18 cellular contexts compared by ENCODE assay signal in the genomic region with DNA sequence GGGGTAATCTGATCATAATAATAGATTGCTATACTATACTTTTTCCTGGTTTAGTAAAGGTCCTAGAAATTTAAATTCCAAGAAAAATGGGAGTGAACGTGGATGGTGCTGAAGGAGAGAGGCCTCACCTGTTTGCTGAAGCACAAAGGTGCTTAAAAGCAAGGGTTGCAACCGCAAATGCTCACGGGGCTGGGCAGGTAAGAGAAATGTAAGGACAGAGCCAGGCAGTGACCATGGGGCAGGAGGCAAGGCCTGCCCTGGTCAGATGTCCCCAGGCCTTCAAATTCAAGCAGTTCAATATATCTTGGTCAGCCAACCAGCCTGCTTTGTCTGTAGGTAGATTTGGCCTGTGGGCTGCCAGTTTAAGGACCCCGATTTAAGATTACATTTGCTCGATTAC. TPM values are rescaled to one million over a fixed set of nuclear protein-coding genes. Genes with fewer than 3 reads are reported as not detected.
DNase-seq lines count a peak whose midpoint lies in the region; ATAC-seq and TF ChIP-seq lines count a peak whose summit lies in the region.
"Had no signal": no experiment of that assay in that cellular context is flagged by ENCODE, and none has a peak within 500 bp of the region (broad histone marks: within the 10 kb centered on the region; RNA-seq: fewer than 3 reads in every experiment).

No MANE protein-coding gene starts in this region.

- no peak overlapping the region for H4K91ac ChIP-seq in neuronal stem cell (ENCODE audit: low read depth, low read length, poor library complexity)

- no peak overlapping the region for H2BK5ac ChIP-seq in neuronal stem cell (ENCODE audit: low read length)

- H3K4me3 ChIP-seq in left lung (no peak overlapping the region), stomach (no peak overlapping the region), neuronal stem cell (ENCODE audit: low read length in 2 of 2) (no peak overlapping the region)
- H3K4me3 ChIP-seq: PC-9 had no signal

- no peak for TF ChIP-seq POLR2A in stomach (IDR thresholded peaks at IDR 0.05)

- no peaks in the 10 kb centered on the region for H3K9me3 Mint-ChIP-seq in activated naive CD8-positive, alpha-beta T cell treated with anti-CD3 and anti-CD28 coated beads, Interleukin-2, amount 50 U/mL, for 24 hours

- peak overlapping the region; percentile 33 to 41 for H3K27ac ChIP-seq in left lung
- H3K27ac ChIP-seq in stomach: peak overlapping the region in 4 of 5 donors; percentile 19 to 61 (median 49)
- H3K27ac ChIP-seq in neuronal stem cell (replicated peaks; ENCODE audit: low read length): no peak overlapping the region
- H3K27ac ChIP-seq: PC-9 had no signal

- peak; percentile 77 for DNase-seq in DMS79 (lab: John Stamatoyannopoulos, UW)
- DNase-seq in G401 (ENCODE audit: low spot score): peak; percentile 36
- no peak for DNase-seq in left lung
- no peak for DNase-seq in stomach
- no peak for DNase-seq in iPS-NIHi11 (ENCODE audit: low spot score)
- no peak for DNase-seq in neuronal stem cell (ENCODE audit: low spot score)
- DNase-seq in activated naive CD8-positive, alpha-beta T cell treated with anti-CD3 and anti-CD28 coated beads, Interleukin-2, amount 50 U/mL, for 24 hours: no peak
- DNase-seq: Calu3; CD4-positive, alpha-beta memory T cell; DMS53; HCEC 1CT; Kasumi-1; MM.1S; NCI-H187 treated with DMSO at 0.1 percent for 48 hours; NCI-H2171; PC-9 had no signal

- no peak overlapping the region for H3K4me3 Mint-ChIP-seq in activated naive CD8-positive, alpha-beta T cell treated with anti-CD3 and anti-CD28 coated beads, Interleukin-2, amount 50 U/mL, for 24 hours
- H3K4me3 Mint-ChIP-seq: B cell; CD4-positive, alpha-beta memory T cell; IgD-negative memory B cell had no signal

- no peak overlapping the region for H3K4me2 ChIP-seq in neuronal stem cell (ENCODE audit: insufficient read depth, low read length, poor library complexity, severe bottlenecking)
- H3K4me2 ChIP-seq: PC-9 had no signal

- peaks cover 0 to 31% of the 10 kb centered on the region in 2 donors for H3K36me3 ChIP-seq in left lung
- peaks cover 0 to 19% (median under 1%) of the 10 kb centered on the region in 4 donors for H3K36me3 ChIP-seq in stomach
- no peaks in the 10 kb centered on the region for H3K36me3 ChIP-seq in neuronal stem cell (replicated peaks in 1 of 2; ENCODE audit: control insufficient read depth in 2 of 2, insufficient read depth in 2 of 2, low read length in 2 of 2)

- no peaks in the 10 kb centered on the region for H3K4me1 Mint-ChIP-seq in activated naive CD8-positive, alpha-beta T cell treated with anti-CD3 and anti-CD28 coated beads, Interleukin-2, amount 50 U/mL, for 24 hours
- H3K4me1 Mint-ChIP-seq: B cell; CD4-positive, alpha-beta memory T cell had no signal

- no peaks in the 10 kb centered on the region for H3K9me3 ChIP-seq in left lung
- H3K9me3 ChIP-seq in stomach: no peaks in the 10 kb centered on the region
- H3K9me3 ChIP-seq in neuronal stem cell (replicated peaks in 1 of 2; ENCODE audit: control insufficient read depth in 2 of 2, insufficient read depth in 1 of 2, low read depth in 1 of 2, low read length in 2 of 2): no peaks in the 10 kb centered on the region

- H3K36me3 Mint-ChIP-seq in activated naive CD8-positive, alpha-beta T cell treated with anti-CD3 and anti-CD28 coated beads, Interleukin-2, amount 50 U/mL, for 24 hours (ENCODE audit: low read depth): no peaks in the 10 kb centered on the region
- H3K36me3 Mint-ChIP-seq: CD4-positive, alpha-beta memory T cell had no signal

- peak; percentile 83 for ATAC-seq in left lung
- ATAC-seq in activated naive CD8-positive, alpha-beta T cell treated with anti-CD3 and anti-CD28 coated beads, Interleukin-2, amount 50 U/mL, for 24 hours: no peak

- H3K27ac Mint-ChIP-seq in activated naive CD8-positive, alpha-beta T cell treated with anti-CD3 and anti-CD28 coated beads, Interleukin-2, amount 50 U/mL, for 24 hours: no peak overlapping the region
- H3K27ac Mint-ChIP-seq: B cell; CD4-positive, alpha-beta memory T cell had no signal

- H2BK12ac ChIP-seq in neuronal stem cell (ENCODE audit: low read length): no peak overlapping the region

- no peak overlapping the region for H2BK15ac ChIP-seq in neuronal stem cell (ENCODE audit: low read length)

- H3K14ac ChIP-seq in neuronal stem cell (ENCODE audit: low read length): no peak overlapping the region

- H2BK120ac ChIP-seq in neuronal stem cell (ENCODE audit: low read depth, low read length): no peak overlapping the region

- 37 to 70% (median 52%) methylated on average over 5 of the region's 5 CpGs for WGBS in stomach, 5 donors
- WGBS in neuronal stem cell (ENCODE audit: extremely low coverage in 2 of 2, insufficient read length in 2 of 2, insufficient replicate concordance in 1 of 2), 2 donors: no CpG with 5 or more reads among the region's 5 CpGs

- H2AFZ ChIP-seq in neuronal stem cell (ENCODE audit: low read length): no peak overlapping the region
- H2AFZ ChIP-seq: PC-9 had no signal

- H3K4ac ChIP-seq in neuronal stem cell (ENCODE audit: low read length): no peak overlapping the region

- no peak overlapping the region for H3K18ac ChIP-seq in neuronal stem cell (ENCODE audit: low read length)

- no peaks in the 10 kb centered on the region for H3K27me3 ChIP-seq in left lung
- H3K27me3 ChIP-seq in stomach: no peaks in the 10 kb centered on the region
- peaks cover 0 to 44% (median 0%) of the 10 kb centered on the region in 3 experiments for H3K27me3 ChIP-seq in neuronal stem cell (ENCODE audit: control insufficient read depth in 3 of 3, insufficient read depth in 3 of 3, low read depth in 1 of 3, low read length in 3 of 3)

- H3K23ac ChIP-seq in neuronal stem cell (ENCODE audit: low read depth, low read length, poor library complexity): no peak overlapping the region

- H2AK5ac ChIP-seq in neuronal stem cell (ENCODE audit: low read depth, low read length): no peak overlapping the region

- H3K9ac ChIP-seq in neuronal stem cell (ENCODE audit: low read depth, low read length, poor library complexity): no peak overlapping the region

- H3K27me3 Mint-ChIP-seq in activated naive CD8-positive, alpha-beta T cell treated with anti-CD3 and anti-CD28 coated beads, Interleukin-2, amount 50 U/mL, for 24 hours: peaks cover 1% of the 10 kb centered on the region
- H3K27me3 Mint-ChIP-seq: B cell, IgD-negative memory B cell had no signal

- intact Hi-C loops in left lung (cut with DNase I): no loop called here
- intact Hi-C loops in stomach (cut with DNase I; ENCODE audit: low total_unique reads): no loop called here

- no peaks in the 10 kb centered on the region for H3K79me1 ChIP-seq in neuronal stem cell (ENCODE audit: low read depth, low read length)

- H3K4me1 ChIP-seq in left lung (peaks cover 23 to 24% of the 10 kb centered on the region in 2 donors), stomach (peaks cover 15 to 47% (median 28%) of the 10 kb centered on the region in 4 donors), neuronal stem cell (ENCODE audit: control insufficient read depth in 2 of 2, insufficient read depth in 1 of 2, low read depth in 1 of 2, low read length in 2 of 2) (peaks cover 3 to 15% of the 10 kb centered on the region in 2 donors)

- in situ Hi-C loops in G401 (cut with HindIII; ENCODE audit: low sequenced_read_pairs): no loop called here

- H4K8ac ChIP-seq in neuronal stem cell (ENCODE audit: low read depth, low read length): no peak overlapping the region

- TF ChIP-seq EP300 in stomach (IDR thresholded peaks at IDR 0.05): no peak

- TF ChIP-seq CTCF in left lung (IDR thresholded peaks at IDR 0.05): no peak
- TF ChIP-seq CTCF in stomach (IDR thresholded peaks at IDR 0.05): no peak

RNA-seq across cellular contexts. Expression of a gene that starts 48.8 kb away (rescaled TPM):
- 4.0 and 4.8 TPM in 2 replicates for total RNA-seq in G401 (2014; rRNA removed; shearing (Covaris generic))
- total RNA-seq in left lung: 10 to 100 TPM; 31.6 to 56.1 TPM
- 100 to 1,000 TPM in 1 of 5 donors, 10 to 100 TPM in 4; 22.0 to 113 (median 56.6) TPM for total RNA-seq in stomach
- 10 to 100 TPM; 25.7 to 36.3 (median 34.4) TPM for polyA plus RNA-seq in stomach
- 5.8 TPM for polyA plus RNA-seq in neuronal stem cell (2013, experiment 1 of 2)
- 6.1 TPM for polyA plus RNA-seq in neuronal stem cell (2013, experiment 2 of 2)

Comparison
In these comparisons a context has a peak if more than half of its experiments do, and no peak if none do; other contexts are left out.
1. DNase-seq: peak in DMS79 (single experiment) and G401 (single experiment); none in left lung (0 of 2), stomach (single experiment), iPS-NIHi11 (single experiment), neuronal stem cell (single experiment) and activated naive CD8-positive, alpha-beta T cell treated with anti-CD3 and anti-CD28 coated beads, Interleukin-2, amount 50 U/mL, for 24 hours (single experiment).